In genomic region chr1:16760801-16761200, GRCh38 we compare ENCODE assay signal across 1 cellular context. TPM values are rescaled to one million over a fixed set of nuclear protein-coding genes. Genes with fewer than 3 reads are reported as not detected.
"Had no signal": no experiment of that assay in that cellular context is flagged by ENCODE, and none has a peak within 500 bp of the region (broad histone marks: within the 10 kb centered on the region; RNA-seq: fewer than 3 reads in every experiment).

No MANE protein-coding gene starts in this region.

RNA-seq across cellular contexts. Expression of gene RNU1-4, which starts 20.5 kb away (rescaled TPM):
- polyA plus RNA-seq: adrenal gland had no signal
